ENCODE assay signal across 1 cellular context in the genomic region with DNA sequence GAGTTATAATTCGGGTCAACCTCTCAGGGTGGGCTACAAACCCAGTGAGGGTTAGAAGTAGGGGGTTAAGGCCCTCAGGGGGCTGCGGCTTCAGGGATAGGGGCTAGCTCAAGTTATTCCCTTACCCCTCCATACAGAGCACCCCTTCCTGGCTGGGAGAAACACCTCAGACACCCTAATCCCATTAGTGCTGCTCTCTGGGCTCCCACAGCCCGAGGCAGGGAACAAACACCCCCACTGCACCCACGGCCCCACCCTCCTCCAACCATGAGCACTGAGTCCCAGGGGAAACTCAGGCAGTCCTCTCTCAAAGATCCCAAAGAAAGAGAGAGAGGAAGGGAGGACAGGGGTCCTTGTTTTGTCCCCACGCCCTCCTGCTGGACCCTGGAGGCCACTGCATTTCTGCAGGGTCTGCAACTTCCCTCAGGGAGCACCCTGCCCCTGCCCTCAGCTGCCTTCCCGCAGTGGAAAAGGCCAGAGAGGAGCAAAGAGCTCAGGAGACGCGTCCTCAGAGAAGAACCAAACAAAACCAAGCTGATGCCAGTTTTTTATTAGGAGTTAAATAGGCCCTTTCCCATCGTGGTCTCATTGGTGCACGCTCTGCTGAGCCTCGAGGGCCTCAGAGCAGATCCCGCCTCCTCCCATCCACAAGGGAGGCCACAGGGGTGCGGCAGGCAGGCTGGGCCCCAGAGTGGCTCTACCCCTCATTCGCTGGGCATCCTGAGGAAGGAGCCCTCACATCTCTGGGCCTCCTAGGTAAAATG.
TF ChIP-seq lines count a peak whose summit lies in the region.

No MANE protein-coding gene starts in this region.

TF ChIP-seq in WTC11, 78 proteins besides CTCF, POLR2A, EP300 and RAD21:
- TF ChIP-seq, protein P1, sequence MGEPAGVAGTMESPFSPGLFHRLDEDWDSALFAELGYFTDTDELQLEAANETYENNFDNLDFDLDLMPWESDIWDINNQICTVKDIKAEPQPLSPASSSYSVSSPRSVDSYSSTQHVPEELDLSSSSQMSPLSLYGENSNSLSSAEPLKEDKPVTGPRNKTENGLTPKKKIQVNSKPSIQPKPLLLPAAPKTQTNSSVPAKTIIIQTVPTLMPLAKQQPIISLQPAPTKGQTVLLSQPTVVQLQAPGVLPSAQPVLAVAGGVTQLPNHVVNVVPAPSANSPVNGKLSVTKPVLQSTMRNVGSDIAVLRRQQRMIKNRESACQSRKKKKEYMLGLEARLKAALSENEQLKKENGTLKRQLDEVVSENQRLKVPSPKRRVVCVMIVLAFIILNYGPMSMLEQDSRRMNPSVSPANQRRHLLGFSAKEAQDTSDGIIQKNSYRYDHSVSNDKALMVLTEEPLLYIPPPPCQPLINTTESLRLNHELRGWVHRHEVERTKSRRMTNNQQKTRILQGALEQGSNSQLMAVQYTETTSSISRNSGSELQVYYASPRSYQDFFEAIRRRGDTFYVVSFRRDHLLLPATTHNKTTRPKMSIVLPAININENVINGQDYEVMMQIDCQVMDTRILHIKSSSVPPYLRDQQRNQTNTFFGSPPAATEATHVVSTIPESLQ (CRISPR knock-in tag; IDR thresholded peaks at IDR 0.05): no peak
- TF ChIP-seq ZNF263 (CRISPR knock-in tag; IDR thresholded peaks at IDR 0.05; ENCODE audit: low read depth) (no peak), NR2C2 (CRISPR knock-in tag; IDR thresholded peaks at IDR 0.05) (no peak), ATF1 (CRISPR knock-in tag; IDR thresholded peaks at IDR 0.05) (no peak), ZBTB21 (CRISPR knock-in tag; IDR thresholded peaks at IDR 0.05; ENCODE audit: borderline replicate concordance) (no peak), ZNF416 (CRISPR knock-in tag; IDR thresholded peaks at IDR 0.05) (no peak), OVOL2 (CRISPR knock-in tag; IDR thresholded peaks at IDR 0.05; ENCODE audit: borderline replicate concordance) (no peak), PRRX2 (CRISPR knock-in tag; IDR thresholded peaks at IDR 0.05) (no peak), CBFB (CRISPR knock-in tag; IDR thresholded peaks at IDR 0.05; ENCODE audit: low read depth) (no peak), FOXP1 (CRISPR knock-in tag; IDR thresholded peaks at IDR 0.05; ENCODE audit: borderline replicate concordance) (no peak), GABPB1 (CRISPR knock-in tag; IDR thresholded peaks at IDR 0.05) (no peak), RELA (CRISPR knock-in tag; IDR thresholded peaks at IDR 0.05; ENCODE audit: borderline replicate concordance) (no peak), KAT7 (CRISPR knock-in tag; IDR thresholded peaks at IDR 0.05; ENCODE audit: borderline replicate concordance) (no peak), ESRRA (CRISPR knock-in tag; IDR thresholded peaks at IDR 0.05; ENCODE audit: borderline replicate concordance) (no peak), NFATC4 (CRISPR knock-in tag; IDR thresholded peaks at IDR 0.05) (no peak)
- TF ChIP-seq, protein P2, sequence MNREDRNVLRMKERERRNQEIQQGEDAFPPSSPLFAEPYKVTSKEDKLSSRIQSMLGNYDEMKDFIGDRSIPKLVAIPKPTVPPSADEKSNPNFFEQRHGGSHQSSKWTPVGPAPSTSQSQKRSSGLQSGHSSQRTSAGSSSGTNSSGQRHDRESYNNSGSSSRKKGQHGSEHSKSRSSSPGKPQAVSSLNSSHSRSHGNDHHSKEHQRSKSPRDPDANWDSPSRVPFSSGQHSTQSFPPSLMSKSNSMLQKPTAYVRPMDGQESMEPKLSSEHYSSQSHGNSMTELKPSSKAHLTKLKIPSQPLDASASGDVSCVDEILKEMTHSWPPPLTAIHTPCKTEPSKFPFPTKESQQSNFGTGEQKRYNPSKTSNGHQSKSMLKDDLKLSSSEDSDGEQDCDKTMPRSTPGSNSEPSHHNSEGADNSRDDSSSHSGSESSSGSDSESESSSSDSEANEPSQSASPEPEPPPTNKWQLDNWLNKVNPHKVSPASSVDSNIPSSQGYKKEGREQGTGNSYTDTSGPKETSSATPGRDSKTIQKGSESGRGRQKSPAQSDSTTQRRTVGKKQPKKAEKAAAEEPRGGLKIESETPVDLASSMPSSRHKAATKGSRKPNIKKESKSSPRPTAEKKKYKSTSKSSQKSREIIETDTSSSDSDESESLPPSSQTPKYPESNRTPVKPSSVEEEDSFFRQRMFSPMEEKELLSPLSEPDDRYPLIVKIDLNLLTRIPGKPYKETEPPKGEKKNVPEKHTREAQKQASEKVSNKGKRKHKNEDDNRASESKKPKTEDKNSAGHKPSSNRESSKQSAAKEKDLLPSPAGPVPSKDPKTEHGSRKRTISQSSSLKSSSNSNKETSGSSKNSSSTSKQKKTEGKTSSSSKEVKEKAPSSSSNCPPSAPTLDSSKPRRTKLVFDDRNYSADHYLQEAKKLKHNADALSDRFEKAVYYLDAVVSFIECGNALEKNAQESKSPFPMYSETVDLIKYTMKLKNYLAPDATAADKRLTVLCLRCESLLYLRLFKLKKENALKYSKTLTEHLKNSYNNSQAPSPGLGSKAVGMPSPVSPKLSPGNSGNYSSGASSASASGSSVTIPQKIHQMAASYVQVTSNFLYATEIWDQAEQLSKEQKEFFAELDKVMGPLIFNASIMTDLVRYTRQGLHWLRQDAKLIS (CRISPR knock-in tag; IDR thresholded peaks at IDR 0.05; ENCODE audit: borderline replicate concordance): no peak
- TF ChIP-seq, protein P3, sequence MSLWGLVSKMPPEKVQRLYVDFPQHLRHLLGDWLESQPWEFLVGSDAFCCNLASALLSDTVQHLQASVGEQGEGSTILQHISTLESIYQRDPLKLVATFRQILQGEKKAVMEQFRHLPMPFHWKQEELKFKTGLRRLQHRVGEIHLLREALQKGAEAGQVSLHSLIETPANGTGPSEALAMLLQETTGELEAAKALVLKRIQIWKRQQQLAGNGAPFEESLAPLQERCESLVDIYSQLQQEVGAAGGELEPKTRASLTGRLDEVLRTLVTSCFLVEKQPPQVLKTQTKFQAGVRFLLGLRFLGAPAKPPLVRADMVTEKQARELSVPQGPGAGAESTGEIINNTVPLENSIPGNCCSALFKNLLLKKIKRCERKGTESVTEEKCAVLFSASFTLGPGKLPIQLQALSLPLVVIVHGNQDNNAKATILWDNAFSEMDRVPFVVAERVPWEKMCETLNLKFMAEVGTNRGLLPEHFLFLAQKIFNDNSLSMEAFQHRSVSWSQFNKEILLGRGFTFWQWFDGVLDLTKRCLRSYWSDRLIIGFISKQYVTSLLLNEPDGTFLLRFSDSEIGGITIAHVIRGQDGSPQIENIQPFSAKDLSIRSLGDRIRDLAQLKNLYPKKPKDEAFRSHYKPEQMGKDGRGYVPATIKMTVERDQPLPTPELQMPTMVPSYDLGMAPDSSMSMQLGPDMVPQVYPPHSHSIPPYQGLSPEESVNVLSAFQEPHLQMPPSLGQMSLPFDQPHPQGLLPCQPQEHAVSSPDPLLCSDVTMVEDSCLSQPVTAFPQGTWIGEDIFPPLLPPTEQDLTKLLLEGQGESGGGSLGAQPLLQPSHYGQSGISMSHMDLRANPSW (CRISPR knock-in tag; conservative IDR thresholded peaks at IDR 0.05; ENCODE audit: low read depth): no peak
- TF ChIP-seq, protein P4, sequence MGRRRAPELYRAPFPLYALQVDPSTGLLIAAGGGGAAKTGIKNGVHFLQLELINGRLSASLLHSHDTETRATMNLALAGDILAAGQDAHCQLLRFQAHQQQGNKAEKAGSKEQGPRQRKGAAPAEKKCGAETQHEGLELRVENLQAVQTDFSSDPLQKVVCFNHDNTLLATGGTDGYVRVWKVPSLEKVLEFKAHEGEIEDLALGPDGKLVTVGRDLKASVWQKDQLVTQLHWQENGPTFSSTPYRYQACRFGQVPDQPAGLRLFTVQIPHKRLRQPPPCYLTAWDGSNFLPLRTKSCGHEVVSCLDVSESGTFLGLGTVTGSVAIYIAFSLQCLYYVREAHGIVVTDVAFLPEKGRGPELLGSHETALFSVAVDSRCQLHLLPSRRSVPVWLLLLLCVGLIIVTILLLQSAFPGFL (CRISPR knock-in tag; IDR thresholded peaks at IDR 0.05; ENCODE audit: borderline replicate concordance): no peak
- TF ChIP-seq, protein P5, sequence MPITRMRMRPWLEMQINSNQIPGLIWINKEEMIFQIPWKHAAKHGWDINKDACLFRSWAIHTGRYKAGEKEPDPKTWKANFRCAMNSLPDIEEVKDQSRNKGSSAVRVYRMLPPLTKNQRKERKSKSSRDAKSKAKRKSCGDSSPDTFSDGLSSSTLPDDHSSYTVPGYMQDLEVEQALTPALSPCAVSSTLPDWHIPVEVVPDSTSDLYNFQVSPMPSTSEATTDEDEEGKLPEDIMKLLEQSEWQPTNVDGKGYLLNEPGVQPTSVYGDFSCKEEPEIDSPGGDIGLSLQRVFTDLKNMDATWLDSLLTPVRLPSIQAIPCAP (CRISPR knock-in tag; IDR thresholded peaks at IDR 0.05): no peak
- TF ChIP-seq, protein P6, sequence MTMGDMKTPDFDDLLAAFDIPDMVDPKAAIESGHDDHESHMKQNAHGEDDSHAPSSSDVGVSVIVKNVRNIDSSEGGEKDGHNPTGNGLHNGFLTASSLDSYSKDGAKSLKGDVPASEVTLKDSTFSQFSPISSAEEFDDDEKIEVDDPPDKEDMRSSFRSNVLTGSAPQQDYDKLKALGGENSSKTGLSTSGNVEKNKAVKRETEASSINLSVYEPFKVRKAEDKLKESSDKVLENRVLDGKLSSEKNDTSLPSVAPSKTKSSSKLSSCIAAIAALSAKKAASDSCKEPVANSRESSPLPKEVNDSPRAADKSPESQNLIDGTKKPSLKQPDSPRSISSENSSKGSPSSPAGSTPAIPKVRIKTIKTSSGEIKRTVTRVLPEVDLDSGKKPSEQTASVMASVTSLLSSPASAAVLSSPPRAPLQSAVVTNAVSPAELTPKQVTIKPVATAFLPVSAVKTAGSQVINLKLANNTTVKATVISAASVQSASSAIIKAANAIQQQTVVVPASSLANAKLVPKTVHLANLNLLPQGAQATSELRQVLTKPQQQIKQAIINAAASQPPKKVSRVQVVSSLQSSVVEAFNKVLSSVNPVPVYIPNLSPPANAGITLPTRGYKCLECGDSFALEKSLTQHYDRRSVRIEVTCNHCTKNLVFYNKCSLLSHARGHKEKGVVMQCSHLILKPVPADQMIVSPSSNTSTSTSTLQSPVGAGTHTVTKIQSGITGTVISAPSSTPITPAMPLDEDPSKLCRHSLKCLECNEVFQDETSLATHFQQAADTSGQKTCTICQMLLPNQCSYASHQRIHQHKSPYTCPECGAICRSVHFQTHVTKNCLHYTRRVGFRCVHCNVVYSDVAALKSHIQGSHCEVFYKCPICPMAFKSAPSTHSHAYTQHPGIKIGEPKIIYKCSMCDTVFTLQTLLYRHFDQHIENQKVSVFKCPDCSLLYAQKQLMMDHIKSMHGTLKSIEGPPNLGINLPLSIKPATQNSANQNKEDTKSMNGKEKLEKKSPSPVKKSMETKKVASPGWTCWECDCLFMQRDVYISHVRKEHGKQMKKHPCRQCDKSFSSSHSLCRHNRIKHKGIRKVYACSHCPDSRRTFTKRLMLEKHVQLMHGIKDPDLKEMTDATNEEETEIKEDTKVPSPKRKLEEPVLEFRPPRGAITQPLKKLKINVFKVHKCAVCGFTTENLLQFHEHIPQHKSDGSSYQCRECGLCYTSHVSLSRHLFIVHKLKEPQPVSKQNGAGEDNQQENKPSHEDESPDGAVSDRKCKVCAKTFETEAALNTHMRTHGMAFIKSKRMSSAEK (CRISPR knock-in tag; IDR thresholded peaks at IDR 0.05; ENCODE audit: borderline replicate concordance): no peak
